In genomic region chr12:57518176-57518919, GRCh38 we compare ENCODE assay signal across 9 cellular contexts. TPM values are rescaled to one million over a fixed set of nuclear protein-coding genes. Genes with fewer than 3 reads are reported as not detected.
DNase-seq lines count a peak whose midpoint lies in the region; ATAC-seq, FAIRE-seq and TF ChIP-seq lines count a peak whose summit lies in the region.
"Had no signal": no experiment of that assay in that cellular context is flagged by ENCODE, and none has a peak within 500 bp of the region (broad histone marks: within the 10 kb centered on the region; RNA-seq: fewer than 3 reads in every experiment).

No MANE protein-coding gene starts in this region.

- peaks cover 27% of the 10 kb centered on the region for H3K79me2 ChIP-seq in HepG2 (ENCODE audit: insufficient read depth, low read length)

- H3K9me3 Mint-ChIP-seq in activated T-cell treated with anti-CD3 and anti-CD28 coated beads, Interleukin-2, amount 50 U/mL, for 4 hours: no peaks in the 10 kb centered on the region

- peaks cover 44% of the 10 kb centered on the region for H3K4me1 Mint-ChIP-seq in activated T-cell treated with anti-CD3 and anti-CD28 coated beads, Interleukin-2, amount 50 U/mL, for 4 hours (ENCODE audit: low read depth)

- FAIRE-seq in HepG2 (lab: Jason Lieb, UNC): no peak

- H3K9me3 ChIP-seq in HepG2 (ENCODE audit: low read length) (no peaks in the 10 kb centered on the region), thyroid gland (no peaks in the 10 kb centered on the region)

- H3K27me3 ChIP-seq in HepG2 (ENCODE audit: control insufficient read depth in 1 of 2, insufficient read depth in 2 of 2, low read length in 2 of 2): no peaks in the 10 kb centered on the region; a peak in 1 of 5 replicates
- no peaks in the 10 kb centered on the region for H3K27me3 ChIP-seq in thyroid gland

- peak overlapping the region; percentile 100; the same call in 1 of the 2 replicates for H3K9ac ChIP-seq in HepG2 (ENCODE audit: insufficient read depth, low read depth, low read length)

- H3K4me3 ChIP-seq in HepG2 (replicated peaks in 1 of 3; ENCODE audit: insufficient read depth in 1 of 3, low read depth in 2 of 3, low read length in 3 of 3) (peak overlapping the region; percentile 70 to 99 (median 97)), thyroid gland (replicated peaks in 1 of 3) (peak overlapping the region in 2 of 3 donors; percentile 85 to 97)

- 67% methylated on average over 8 of the region's 8 CpGs for WGBS in HepG2 (ENCODE audit: low lambda C conversion rate)
- WGBS in thyroid gland, 2 donors: 77 to 80% methylated on average over 8 of the region's 8 CpGs

- in situ Hi-C loops in HepG2 (cut with HindIII; ENCODE audit: extremely low pct_ligation_motif_present, low pct_unique_long_range_greater_than_20kb): no loop called here

- no TSS peak for BruUV-seq in HepG2 (replicated peaks; lab: Mats Ljungman, UMichigan)

- ATAC-seq in activated T-cell treated with anti-CD3 and anti-CD28 coated beads, Interleukin-2, amount 50 U/mL, for 4 hours: no peak
- ATAC-seq in HepG2 (no peak), GM18907 (IDR thresholded peaks at IDR 0.05; ENCODE audit: unreplicated experiment) (no peak)

- CTCF ChIA-PET in HepG2 (lab: Yijun Ruan, JAX; ENCODE audit: low intra/inter-chr PET ratio, low total read pairs): no interaction called here

- POLR2A ChIA-PET in HepG2 (lab: Yijun Ruan, JAX): interaction anchor here (1.0 to 7.8 kb wide), 8 partner anchors 14 to 73 kb away, joined by 3 to 90 read pairs (median 10); partner anchors contain the start of genes DCTN2, INHBE and PIP4K2C

- TF ChIP-seq POLR2A in HepG2 (IDR thresholded peaks at IDR 0.05; ENCODE audit: insufficient read depth in 1 of 2, low read depth in 2 of 2, low read length in 2 of 2) (peak in 1 of 2 experiments; percentile 44; a peak in 1 of 4 replicates), thyroid gland (IDR thresholded peaks at IDR 0.05) (no peak)

- no peak overlapping the region for H2AFZ ChIP-seq in HepG2 (ENCODE audit: low read length)

- TF ChIP-seq CTCF in HepG2 (CRISPR knock-in tag; IDR thresholded peaks at IDR 0.05) (no peak), thyroid gland (IDR thresholded peaks at IDR 0.05) (no peak)

- intact Hi-C loops in HepG2 (cut with micrococcal nuclease; ENCODE audit: unreplicated experiment): no loop called here
- intact Hi-C loops in thyroid gland (cut with DNase I): no loop called here

- peak overlapping the region; percentile 97 for H3K4me3 Mint-ChIP-seq in activated T-cell treated with anti-CD3 and anti-CD28 coated beads, Interleukin-2, amount 50 U/mL, for 4 hours

- H3K27me3 Mint-ChIP-seq in activated T-cell treated with anti-CD3 and anti-CD28 coated beads, Interleukin-2, amount 50 U/mL, for 4 hours (ENCODE audit: low read depth): no peaks in the 10 kb centered on the region

- H4K20me1 ChIP-seq in HepG2 (ENCODE audit: insufficient read depth, low read length): peaks cover 35% of the 10 kb centered on the region

- H3K4me1 ChIP-seq in HepG2 (ENCODE audit: insufficient read depth, low read length): peaks cover 31% of the 10 kb centered on the region
- peaks cover 34 to 41% of the 10 kb centered on the region in 2 donors for H3K4me1 ChIP-seq in thyroid gland

- DNase-seq in activated T-cell treated with anti-CD3 and anti-CD28 coated beads, Interleukin-2, amount 50 U/mL, for 4 hours: no peak
- DNase-seq in activated T-cell treated with anti-CD3 and anti-CD28 coated beads, Interleukin-2, amount 50 U/mL, for 1 hour: no peak
- DNase-seq in HepG2 (ENCODE audit: low spot score) (no peak), thyroid gland (no peak), NCI-H1436 treated with DMSO at 0.1 percent for 48 hours (lab: John Stamatoyannopoulos, UW) (no peak), anterior cingulate cortex (lab: John Stamatoyannopoulos, UW) (no peak)
- DNase-seq: stimulated activated CD4-positive, alpha-beta T cell treated with anti-CD3 and anti-CD28 coated beads, Interleukin-2, amount 100 ng/mL, for 24 hours had no signal

- no peak for TF ChIP-seq RAD21 in HepG2 (CRISPR knock-in tag; IDR thresholded peaks at IDR 0.05)

- H3K4me2 ChIP-seq in HepG2 (ENCODE audit: low read depth, low read length): peak overlapping the region; percentile 85

- TF ChIP-seq EP300 in HepG2 (IDR thresholded peaks at IDR 0.05; ENCODE audit: low read depth in 2 of 2, low read length in 2 of 2): no peak
- TF ChIP-seq EP300 in HepG2 (CRISPR knock-in tag; IDR thresholded peaks at IDR 0.05; ENCODE audit: borderline replicate concordance): no peak

- peaks cover 48% of the 10 kb centered on the region for H3K36me3 Mint-ChIP-seq in activated T-cell treated with anti-CD3 and anti-CD28 coated beads, Interleukin-2, amount 50 U/mL, for 4 hours (ENCODE audit: insufficient read depth)

- H3K27ac ChIP-seq in angular gyrus (ENCODE audit: low read depth, low read length) (peak overlapping the region; percentile 59), HepG2 (ENCODE audit: extremely low read length, insufficient read depth, low read length) (peak overlapping the region; percentile 97), thyroid gland (peak overlapping the region; percentile 50 to 97 (median 97))

- H3K36me3 ChIP-seq in HepG2 (replicated peaks in 1 of 2; ENCODE audit: control insufficient read depth in 1 of 2, insufficient read depth in 2 of 2, low read length in 2 of 2) (peaks cover 18 to 40% of the 10 kb centered on the region in 2 experiments), thyroid gland (peaks cover 33% of the 10 kb centered on the region in 2 donors)

RNA-seq across cellular contexts. Expression of gene DDIT3, which starts 2.0 kb away (rescaled TPM):
- 10 to 100 TPM in 2 of 3 donors, 1 to 10 TPM in 1; 9.2 to 12.2 (median 10.8) TPM for total RNA-seq in activated T-cell treated with anti-CD3 and anti-CD28 coated beads, Interleukin-2, amount 50 U/mL, for 4 hours
- total RNA-seq in HepG2 (2016; rRNA removed; fragmentation: Illumina TruSeq; extraction: Trizol): 17.5 and 27.5 TPM in 2 replicates
- 13.2 and 15.7 TPM in 2 replicates for total RNA-seq in HepG2 (2016; cell fraction: cytosol; rRNA removed; fragmentation: Illumina TruSeq; extraction: Trizol; ENCODE audit: low read depth)
- total RNA-seq in HepG2 (2016; cell fraction: insoluble cytoplasmic fraction; rRNA removed; fragmentation: Illumina TruSeq; extraction: Trizol): 20.9 and 30.4 TPM in 2 replicates
- 15.9 and 19.3 TPM in 2 replicates for total RNA-seq in HepG2 (2016; cell fraction: membrane; rRNA removed; fragmentation: Illumina TruSeq; extraction: Trizol)
- total RNA-seq in HepG2 (2016; cell fraction: nucleus; rRNA removed; fragmentation: Illumina TruSeq; extraction: Trizol): 37.8 and 43.6 TPM in 2 replicates
- polyA plus RNA-seq in HepG2 (2011; rRNA removed): 45.2 and 48.7 TPM in 2 replicates
- 22.9 and 23.5 TPM in 2 replicates for polyA plus RNA-seq in HepG2 (2011; cell fraction: cytosol; rRNA removed)
- polyA plus RNA-seq in HepG2 (2011; cell fraction: nucleus; rRNA removed): 90.1 and 90.7 TPM in 2 replicates
- 29.8 and 51.1 TPM in 2 replicates for polyA plus RNA-seq in HepG2 (2012)
- polyA plus RNA-seq in HepG2 (2016; cell fraction: cytosol; fragmentation: Illumina TruSeq; extraction: Trizol; ENCODE audit: low read depth): 8.3 and 8.5 TPM in 2 replicates
- polyA plus RNA-seq in HepG2 (2016; cell fraction: insoluble cytoplasmic fraction; fragmentation: Illumina TruSeq; extraction: Trizol; ENCODE audit: low read depth): 16.7 and 17.7 TPM in 2 replicates
- polyA plus RNA-seq in HepG2 (2016; cell fraction: membrane; fragmentation: Illumina TruSeq; extraction: Trizol; ENCODE audit: low read depth): 9.9 and 11.5 TPM in 2 replicates
- polyA plus RNA-seq in HepG2 (2016; cell fraction: nucleus; fragmentation: Illumina TruSeq; extraction: Trizol; ENCODE audit: insufficient read depth, low read depth): 85.6 and 93.4 TPM in 2 replicates
- 11.9 and 14.2 TPM in 2 replicates for polyA minus RNA-seq in HepG2 (2011; rRNA and poly(A)+ RNA removed; ENCODE audit: low replicate concordance)
- polyA minus RNA-seq in HepG2 (2011; cell fraction: cytosol; rRNA and poly(A)+ RNA removed): 6.3 and 7.4 TPM in 2 replicates
- 43.4 and 45.6 TPM in 2 replicates for polyA minus RNA-seq in HepG2 (2011; cell fraction: nucleus; rRNA and poly(A)+ RNA removed)
- 10 to 100 TPM; 44.5 to 71.3 (median 53.8) TPM for total RNA-seq in thyroid gland

RNA-seq across cellular contexts. Expression of gene MBD6, which starts 4.3 kb away (rescaled TPM):
- 10 to 100 TPM; 56.3 to 59.4 (median 57.5) TPM for total RNA-seq in activated T-cell treated with anti-CD3 and anti-CD28 coated beads, Interleukin-2, amount 50 U/mL, for 4 hours
- 4.1 and 5.1 TPM in 2 replicates for total RNA-seq in HepG2 (2016; rRNA removed; fragmentation: Illumina TruSeq; extraction: Trizol)
- 4.8 and 5.3 TPM in 2 replicates for total RNA-seq in HepG2 (2016; cell fraction: cytosol; rRNA removed; fragmentation: Illumina TruSeq; extraction: Trizol; ENCODE audit: low read depth)
- total RNA-seq in HepG2 (2016; cell fraction: insoluble cytoplasmic fraction; rRNA removed; fragmentation: Illumina TruSeq; extraction: Trizol): 4.0 and 5.3 TPM in 2 replicates
- total RNA-seq in HepG2 (2016; cell fraction: membrane; rRNA removed; fragmentation: Illumina TruSeq; extraction: Trizol): 6.2 and 8.8 TPM in 2 replicates
- 6.5 and 10.2 TPM in 2 replicates for total RNA-seq in HepG2 (2016; cell fraction: nucleus; rRNA removed; fragmentation: Illumina TruSeq; extraction: Trizol)
- 5.9 and 6.1 TPM in 2 replicates for polyA plus RNA-seq in HepG2 (2011; rRNA removed)
- polyA plus RNA-seq in HepG2 (2011; cell fraction: cytosol; rRNA removed): 1.1 and 1.8 TPM in 2 replicates
- polyA plus RNA-seq in HepG2 (2011; cell fraction: nucleus; rRNA removed): 36.0 and 45.9 TPM in 2 replicates
- polyA plus RNA-seq in HepG2 (2012): 22.8 and 22.9 TPM in 2 replicates
- polyA plus RNA-seq in HepG2 (2016; cell fraction: cytosol; fragmentation: Illumina TruSeq; extraction: Trizol; ENCODE audit: low read depth): 3.4 and 4.1 TPM in 2 replicates
- polyA plus RNA-seq in HepG2 (2016; cell fraction: insoluble cytoplasmic fraction; fragmentation: Illumina TruSeq; extraction: Trizol; ENCODE audit: low read depth): 15.7 and 15.8 TPM in 2 replicates
- 16.1 and 18.3 TPM in 2 replicates for polyA plus RNA-seq in HepG2 (2016; cell fraction: membrane; fragmentation: Illumina TruSeq; extraction: Trizol; ENCODE audit: low read depth)
- polyA plus RNA-seq in HepG2 (2016; cell fraction: nucleus; fragmentation: Illumina TruSeq; extraction: Trizol; ENCODE audit: insufficient read depth, low read depth): 57.7 and 62.7 TPM in 2 replicates
- polyA minus RNA-seq in HepG2 (2011; rRNA and poly(A)+ RNA removed; ENCODE audit: low replicate concordance): 5.7 and 10.6 TPM in 2 replicates
- polyA minus RNA-seq in HepG2 (2011; cell fraction: cytosol; rRNA and poly(A)+ RNA removed): 5.4 and 10.1 TPM in 2 replicates
- polyA minus RNA-seq in HepG2 (2011; cell fraction: nucleus; rRNA and poly(A)+ RNA removed): 15.7 and 16.7 TPM in 2 replicates
- total RNA-seq in thyroid gland: 10 to 100 TPM; 18.9 to 59.7 (median 51.9) TPM

RNA-seq across cellular contexts. Expression of gene DCTN2, which starts 28.6 kb away (rescaled TPM):
- 10 to 100 TPM; 72.3 to 84.3 (median 74.6) TPM for total RNA-seq in activated T-cell treated with anti-CD3 and anti-CD28 coated beads, Interleukin-2, amount 50 U/mL, for 4 hours
- total RNA-seq in HepG2 (2016; rRNA removed; fragmentation: Illumina TruSeq; extraction: Trizol) (72.0 and 75.5 TPM in 2 replicates), thyroid gland (100 to 1,000 TPM; 164 to 199 (median 193) TPM)
- 16.3 and 20.3 TPM in 2 replicates for total RNA-seq in HepG2 (2016; cell fraction: cytosol; rRNA removed; fragmentation: Illumina TruSeq; extraction: Trizol; ENCODE audit: low read depth)
- 63.9 and 76.9 TPM in 2 replicates for total RNA-seq in HepG2 (2016; cell fraction: insoluble cytoplasmic fraction; rRNA removed; fragmentation: Illumina TruSeq; extraction: Trizol)
- 38.0 and 40.0 TPM in 2 replicates for total RNA-seq in HepG2 (2016; cell fraction: membrane; rRNA removed; fragmentation: Illumina TruSeq; extraction: Trizol)
- total RNA-seq in HepG2 (2016; cell fraction: nucleus; rRNA removed; fragmentation: Illumina TruSeq; extraction: Trizol): 43.6 and 51.0 TPM in 2 replicates
- polyA plus RNA-seq in HepG2 (2011; rRNA removed): 77.4 and 85.7 TPM in 2 replicates
- 82.2 and 86.7 TPM in 2 replicates for polyA plus RNA-seq in HepG2 (2011; cell fraction: cytosol; rRNA removed)
- polyA plus RNA-seq in HepG2 (2011; cell fraction: nucleus; rRNA removed): 67.6 and 71.9 TPM in 2 replicates
- polyA plus RNA-seq in HepG2 (2012): 70.0 and 93.9 TPM in 2 replicates
- polyA plus RNA-seq in HepG2 (2016; cell fraction: cytosol; fragmentation: Illumina TruSeq; extraction: Trizol; ENCODE audit: low read depth): 26.7 and 27.0 TPM in 2 replicates
- 106 and 134 TPM in 2 replicates for polyA plus RNA-seq in HepG2 (2016; cell fraction: insoluble cytoplasmic fraction; fragmentation: Illumina TruSeq; extraction: Trizol; ENCODE audit: low read depth)
- 43.7 and 48.7 TPM in 2 replicates for polyA plus RNA-seq in HepG2 (2016; cell fraction: membrane; fragmentation: Illumina TruSeq; extraction: Trizol; ENCODE audit: low read depth)
- polyA plus RNA-seq in HepG2 (2016; cell fraction: nucleus; fragmentation: Illumina TruSeq; extraction: Trizol; ENCODE audit: insufficient read depth, low read depth): 110 and 115 TPM in 2 replicates
- 76.1 and 154 TPM in 2 replicates for polyA minus RNA-seq in HepG2 (2011; rRNA and poly(A)+ RNA removed; ENCODE audit: low replicate concordance)
- 60.3 and 62.5 TPM in 2 replicates for polyA minus RNA-seq in HepG2 (2011; cell fraction: cytosol; rRNA and poly(A)+ RNA removed)
- 49.6 and 54.1 TPM in 2 replicates for polyA minus RNA-seq in HepG2 (2011; cell fraction: nucleus; rRNA and poly(A)+ RNA removed)

RNA-seq across cellular contexts. Expression of gene MARS1, which starts 30.5 kb away (rescaled TPM):
- 100 to 1,000 TPM; 505 to 565 (median 534) TPM for total RNA-seq in activated T-cell treated with anti-CD3 and anti-CD28 coated beads, Interleukin-2, amount 50 U/mL, for 4 hours
- total RNA-seq in HepG2 (2016; rRNA removed; fragmentation: Illumina TruSeq; extraction: Trizol) (177 and 181 TPM in 2 replicates), thyroid gland (100 to 1,000 TPM in 2 of 4 donors, 10 to 100 TPM in 2; 55.2 to 173 (median 97.8) TPM)
- 69.2 and 77.6 TPM in 2 replicates for total RNA-seq in HepG2 (2016; cell fraction: cytosol; rRNA removed; fragmentation: Illumina TruSeq; extraction: Trizol; ENCODE audit: low read depth)
- 178 and 182 TPM in 2 replicates for total RNA-seq in HepG2 (2016; cell fraction: insoluble cytoplasmic fraction; rRNA removed; fragmentation: Illumina TruSeq; extraction: Trizol)
- total RNA-seq in HepG2 (2016; cell fraction: membrane; rRNA removed; fragmentation: Illumina TruSeq; extraction: Trizol): 116 and 124 TPM in 2 replicates
- 147 and 177 TPM in 2 replicates for total RNA-seq in HepG2 (2016; cell fraction: nucleus; rRNA removed; fragmentation: Illumina TruSeq; extraction: Trizol)
- polyA plus RNA-seq in HepG2 (2011; rRNA removed): 115 and 167 TPM in 2 replicates
- polyA plus RNA-seq in HepG2 (2011; cell fraction: cytosol; rRNA removed): 90.1 and 98.7 TPM in 2 replicates
- polyA plus RNA-seq in HepG2 (2011; cell fraction: nucleus; rRNA removed): 450 and 538 TPM in 2 replicates
- 160 and 209 TPM in 2 replicates for polyA plus RNA-seq in HepG2 (2012)
- 68.2 and 75.1 TPM in 2 replicates for polyA plus RNA-seq in HepG2 (2016; cell fraction: cytosol; fragmentation: Illumina TruSeq; extraction: Trizol; ENCODE audit: low read depth)
- polyA plus RNA-seq in HepG2 (2016; cell fraction: insoluble cytoplasmic fraction; fragmentation: Illumina TruSeq; extraction: Trizol; ENCODE audit: low read depth): 150 and 162 TPM in 2 replicates
- 87.9 and 114 TPM in 2 replicates for polyA plus RNA-seq in HepG2 (2016; cell fraction: membrane; fragmentation: Illumina TruSeq; extraction: Trizol; ENCODE audit: low read depth)
- 239 and 240 TPM in 2 replicates for polyA plus RNA-seq in HepG2 (2016; cell fraction: nucleus; fragmentation: Illumina TruSeq; extraction: Trizol; ENCODE audit: insufficient read depth, low read depth)
- 242 and 269 TPM in 2 replicates for polyA minus RNA-seq in HepG2 (2011; rRNA and poly(A)+ RNA removed; ENCODE audit: low replicate concordance)
- polyA minus RNA-seq in HepG2 (2011; cell fraction: cytosol; rRNA and poly(A)+ RNA removed): 76.3 and 117 TPM in 2 replicates
- polyA minus RNA-seq in HepG2 (2011; cell fraction: nucleus; rRNA and poly(A)+ RNA removed): 213 and 244 TPM in 2 replicates

RNA-seq across cellular contexts. Expression of gene KIF5A, which starts 31.5 kb away (rescaled TPM):
- under 1 TPM; 0.56 to 0.98 (median 0.68) TPM for total RNA-seq in activated T-cell treated with anti-CD3 and anti-CD28 coated beads, Interleukin-2, amount 50 U/mL, for 4 hours
- 1.1 and 1.6 TPM in 2 replicates for total RNA-seq in HepG2 (2016; rRNA removed; fragmentation: Illumina TruSeq; extraction: Trizol)
- total RNA-seq in HepG2 (2016; cell fraction: cytosol; rRNA removed; fragmentation: Illumina TruSeq; extraction: Trizol; ENCODE audit: low read depth): 0.18 and 0.71 TPM in 2 replicates
- total RNA-seq in HepG2 (2016; cell fraction: insoluble cytoplasmic fraction; rRNA removed; fragmentation: Illumina TruSeq; extraction: Trizol): 0.91 and 1.5 TPM in 2 replicates
- total RNA-seq in HepG2 (2016; cell fraction: membrane; rRNA removed; fragmentation: Illumina TruSeq; extraction: Trizol): 0.37 and 0.41 TPM in 2 replicates
- 3.2 and 3.6 TPM in 2 replicates for total RNA-seq in HepG2 (2016; cell fraction: nucleus; rRNA removed; fragmentation: Illumina TruSeq; extraction: Trizol)
- polyA plus RNA-seq in HepG2 (2011; rRNA removed): 10.3 and 11.9 TPM in 2 replicates
- 2.9 and 3.5 TPM in 2 replicates for polyA plus RNA-seq in HepG2 (2011; cell fraction: cytosol; rRNA removed)
- 35.5 and 41.8 TPM in 2 replicates for polyA plus RNA-seq in HepG2 (2011; cell fraction: nucleus; rRNA removed)
- polyA plus RNA-seq in HepG2 (2012): 8.0 and 9.1 TPM in 2 replicates
- polyA plus RNA-seq in HepG2 (2016; cell fraction: cytosol; fragmentation: Illumina TruSeq; extraction: Trizol; ENCODE audit: low read depth): 0.12 and 0.15 TPM in 2 replicates
- 0.97 and 1.1 TPM in 2 replicates for polyA plus RNA-seq in HepG2 (2016; cell fraction: insoluble cytoplasmic fraction; fragmentation: Illumina TruSeq; extraction: Trizol; ENCODE audit: low read depth)
- 0.27 and 0.29 TPM in 2 replicates for polyA plus RNA-seq in HepG2 (2016; cell fraction: membrane; fragmentation: Illumina TruSeq; extraction: Trizol; ENCODE audit: low read depth)
- 7.8 and 8.7 TPM in 2 replicates for polyA plus RNA-seq in HepG2 (2016; cell fraction: nucleus; fragmentation: Illumina TruSeq; extraction: Trizol; ENCODE audit: insufficient read depth, low read depth)
- 0.02 and 2.8 TPM in 2 replicates for polyA minus RNA-seq in HepG2 (2011; rRNA and poly(A)+ RNA removed; ENCODE audit: low replicate concordance)
- 1.9 and 3.0 TPM in 2 replicates for polyA minus RNA-seq in HepG2 (2011; cell fraction: cytosol; rRNA and poly(A)+ RNA removed)
- polyA minus RNA-seq in HepG2 (2011; cell fraction: nucleus; rRNA and poly(A)+ RNA removed): 17.8 and 18.6 TPM in 2 replicates
- total RNA-seq in thyroid gland: under 1 TPM; 0.34 to 0.67 (median 0.51) TPM
